ENCODE assay signal across 8 cellular contexts in the genomic region with DNA sequence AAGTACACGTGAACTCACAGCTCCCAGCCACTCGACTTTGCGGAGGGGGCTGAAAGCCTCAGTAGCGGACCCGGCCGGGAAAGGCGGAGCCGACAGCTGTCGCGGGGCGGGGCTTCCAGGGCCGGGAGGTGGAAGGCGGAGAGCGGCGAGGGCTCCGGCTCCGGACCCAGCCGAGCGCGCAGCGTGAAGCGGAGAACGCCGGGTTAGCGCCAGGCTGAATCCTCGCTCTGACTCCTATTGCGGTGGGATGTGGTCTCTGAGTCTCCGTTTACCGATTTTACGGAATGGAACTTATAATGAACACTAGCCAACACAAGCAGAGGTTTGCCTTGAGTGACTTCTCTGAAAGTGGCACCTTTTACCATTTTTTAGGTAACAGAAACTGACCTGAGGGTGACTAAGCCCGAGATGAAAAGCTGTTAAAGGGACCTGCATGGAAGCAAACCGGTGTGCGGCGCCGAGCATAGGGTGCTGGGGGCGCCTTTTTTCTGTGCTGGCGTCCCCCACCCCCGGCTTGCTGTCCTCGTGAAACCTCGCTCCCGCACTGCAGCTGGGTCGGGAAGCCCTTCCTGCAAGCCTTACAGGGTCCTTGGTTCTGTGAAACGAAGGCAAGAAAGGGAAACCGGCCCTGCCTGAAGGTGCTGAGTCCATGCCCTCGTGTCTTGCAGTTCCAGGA.
DNase-seq lines count a peak whose midpoint lies in the region; ATAC-seq and TF ChIP-seq lines count a peak whose summit lies in the region.

No MANE protein-coding gene starts in this region.

- no peaks in the 10 kb centered on the region; the same call in 1 of the 2 replicates for H3K9me3 ChIP-seq in BLaER1
- H3K9me3 ChIP-seq in osteoblast (ENCODE audit: low read depth, low read length), result no peaks in the 10 kb centered on the region

- TF ChIP-seq CTCF in HFF-Myc (IDR thresholded peaks at IDR 0.05; ENCODE audit: low read depth, low read length, missing control alignments) (no peak), osteoblast (IDR thresholded peaks at IDR 0.05; ENCODE audit: extremely low read depth, low read depth, low read length) (no peak)

- no peak overlapping the region for H3K9ac ChIP-seq in BLaER1

- H3K4me1 ChIP-seq in BLaER1 (peaks cover 10% of the 10 kb centered on the region), osteoblast (ENCODE audit: insufficient read depth, low read length) (peaks cover 4% of the 10 kb centered on the region)

- peak overlapping the region; percentile 92 for H3K4me2 ChIP-seq in BLaER1
- peak overlapping the region; percentile 99 for H3K4me2 ChIP-seq in osteoblast (ENCODE audit: insufficient read depth, low read length)

- H3K36me3 ChIP-seq in BLaER1 (no peaks in the 10 kb centered on the region), osteoblast (ENCODE audit: insufficient read depth, low read length) (no peaks in the 10 kb centered on the region)

- H3K27me3 ChIP-seq in BLaER1 (peaks cover 30% of the 10 kb centered on the region), osteoblast (ENCODE audit: insufficient read depth, low read length) (peaks cover 31% of the 10 kb centered on the region)

- H3K27ac ChIP-seq in BLaER1 (no peak overlapping the region), osteoblast (ENCODE audit: low read depth, low read length) (no peak overlapping the region)

- H3K79me2 ChIP-seq in osteoblast (ENCODE audit: insufficient read depth, low read length), result no peaks in the 10 kb centered on the region

- no peak for ATAC-seq in GM21786 (IDR thresholded peaks at IDR 0.05; ENCODE audit: unreplicated experiment)

- H2AFZ ChIP-seq in osteoblast (ENCODE audit: low read length), result peak overlapping the region; percentile 94

- DNase-seq in HFF-Myc (ENCODE audit: extremely low read depth, low read depth), result no peak
- peak; percentile 26 to 47 for DNase-seq in activated CD4-positive, alpha-beta T cell treated with anti-CD3 and anti-CD28 coated beads, Interleukin-2, amount 50 U/mL, for 48 hours
- peak; percentile 22 for DNase-seq in germinal center (ENCODE audit: low spot score)
- DNase-seq in osteoblast (ENCODE audit: insufficient read length, low spot score, missing footprints), result peak; percentile 96
- no peak for DNase-seq in NOMO-1 (lab: John Stamatoyannopoulos, UW; ENCODE audit: unreplicated experiment in 2 of 2)
- DNase-seq in NCI-H146 treated with DMSO at 0.1 percent for 48 hours (lab: John Stamatoyannopoulos, UW; ENCODE audit: unreplicated experiment), result no peak

- H4K20me1 ChIP-seq in BLaER1 (no peaks in the 10 kb centered on the region), osteoblast (ENCODE audit: insufficient read depth, low read length) (no peaks in the 10 kb centered on the region)

- H3K4me3 ChIP-seq in BLaER1 (peak overlapping the region; percentile 60), HFF-Myc (replicated peaks; ENCODE audit: low read depth, low read length) (peak overlapping the region; percentile 40), osteoblast (ENCODE audit: insufficient read depth, low read length) (peak overlapping the region; percentile 76)

Comparison
In these comparisons a context has a peak if more than half of its experiments do, and no peak if none do; other contexts are left out.
1. DNase-seq: peak in activated CD4-positive, alpha-beta T cell treated with anti-CD3 and anti-CD28 coated beads, Interleukin-2, amount 50 U/mL, for 48 hours (2 of 2), germinal center (single experiment) and osteoblast (single experiment); none in HFF-Myc (single experiment), NOMO-1 (0 of 2) and NCI-H146 treated with DMSO at 0.1 percent for 48 hours (single experiment).
2. Peak in every context shown above with its lines, with median percentiles within 50 percentile points of each other: H3K4me3 ChIP-seq.